9 cellular contexts compared by ENCODE assay signal in genomic region chr15:63597033-63597790, GRCh38. TPM values are rescaled to one million over a fixed set of nuclear protein-coding genes. Genes with fewer than 3 reads are reported as not detected.
DNase-seq lines count a peak whose midpoint lies in the region; ATAC-seq, FAIRE-seq and TF ChIP-seq lines count a peak whose summit lies in the region.
"Had no signal": no experiment of that assay in that cellular context is flagged by ENCODE, and none has a peak within 500 bp of the region (broad histone marks: within the 10 kb centered on the region; RNA-seq: fewer than 3 reads in every experiment).

FBXL22 (plus strand) TSS chr15:63597387; CDS start chr15:63597393, 6 bp downstream.

- no peak for TF ChIP-seq CTCF in transverse colon (IDR thresholded peaks at IDR 0.05)

- H3K27me3 ChIP-seq in transverse colon: no peaks in the 10 kb centered on the region

- no peaks in the 10 kb centered on the region for H3K9me3 Mint-ChIP-seq in activated CD8-positive, alpha-beta memory T cell treated with anti-CD3 and anti-CD28 coated beads, Interleukin-2, amount 10 ng/mL, durations not matched to agents 7 days and 5 days (ENCODE audit: low read depth)

- CTCF ChIA-PET in activated CD8-positive, alpha-beta memory T cell treated with anti-CD3 and anti-CD28 coated beads, Interleukin-2, amount 10 ng/mL, durations not matched to agents 7 days and 5 days (lab: Charles Lee): interaction anchor here (1.6 to 3.5 kb wide), 5 partner anchors 10 to 471 kb away, joined by 4 to 16 read pairs (median 11); no protein-coding TSS in a partner anchor

- TF ChIP-seq POLR2A in transverse colon (IDR thresholded peaks at IDR 0.05): peak; percentile 9

- DNase-seq in activated CD8-positive, alpha-beta memory T cell treated with anti-CD3 and anti-CD28 coated beads, Interleukin-2, amount 10 ng/mL, durations not matched to agents 7 days and 5 days: no peak
- no peak for DNase-seq in activated CD8-positive, alpha-beta memory T cell treated with anti-CD3 and anti-CD28 coated beads, Interleukin-2, amount 50 U/mL, for 4 hours
- DNase-seq in astrocyte of the hippocampus (ENCODE audit: low read depth, low spot score) (peak; percentile 35), transverse colon (peak; percentile 34), HTR-8/SVneo (ENCODE audit: insufficient read length, low spot score) (no peak), GM19240 (ENCODE audit: insufficient read length, low spot score) (no peak)
- DNase-seq: H7 had no signal

- H3K4me1 ChIP-seq in mesodermal cell (ENCODE audit: control insufficient read depth, insufficient read depth, low read length, poor library complexity, severe bottlenecking): peaks cover 16% of the 10 kb centered on the region
- peaks cover 13 to 63% (median 59%) of the 10 kb centered on the region in 4 donors for H3K4me1 ChIP-seq in transverse colon

- no peak within 1 kb of the TSS for H3K4me3 Mint-ChIP-seq in activated CD8-positive, alpha-beta memory T cell treated with anti-CD3 and anti-CD28 coated beads, Interleukin-2, amount 10 ng/mL, durations not matched to agents 7 days and 5 days

- peak within 1 kb of the TSS; percentile 23 for H3K27ac ChIP-seq in mesodermal cell (ENCODE audit: low read depth, low read length, severe bottlenecking)
- H3K27ac ChIP-seq in transverse colon: peak within 1 kb of the TSS; percentile 90 to 97 (median 94)

- H3K4me1 Mint-ChIP-seq in activated CD8-positive, alpha-beta memory T cell treated with anti-CD3 and anti-CD28 coated beads, Interleukin-2, amount 10 ng/mL, durations not matched to agents 7 days and 5 days: peaks cover 53% of the 10 kb centered on the region

- H3K4me3 ChIP-seq in mesodermal cell (ENCODE audit: extremely low read depth, insufficient read depth, low read length, poor library complexity, severe bottlenecking) (no peak within 1 kb of the TSS), transverse colon (peak within 1 kb of the TSS in 3 of 4 donors; percentile 5 to 71 (median 7))

- H3K9me3 ChIP-seq in mesodermal cell (ENCODE audit: control insufficient read depth, low read length) (no peaks in the 10 kb centered on the region), transverse colon (no peaks in the 10 kb centered on the region)

- H3K27me3 Mint-ChIP-seq in activated CD8-positive, alpha-beta memory T cell treated with anti-CD3 and anti-CD28 coated beads, Interleukin-2, amount 10 ng/mL, durations not matched to agents 7 days and 5 days: no peaks in the 10 kb centered on the region

- in situ Hi-C loops in transverse colon (cut with MboI; ENCODE audit: low pct_ligation_motif_present in 1 of 4, low pct_unique_long_range_greater_than_20kb in 1 of 4, low sequenced_read_pairs in 3 of 4): loop anchor here in 1 of 4 donors (10.0 to 25.0 kb wide), 2 partner anchors 132 to 310 kb away; partner anchors contain the start of gene APH1B

- H3K36me3 ChIP-seq in mesodermal cell (ENCODE audit: control insufficient read depth, insufficient read depth, low read length) (peaks cover 14% of the 10 kb centered on the region), transverse colon (no peaks in the 10 kb centered on the region)

- ATAC-seq in activated CD8-positive, alpha-beta memory T cell treated with anti-CD3 and anti-CD28 coated beads, Interleukin-2, amount 10 ng/mL, durations not matched to agents 7 days and 5 days: no peak
- no peak for ATAC-seq in GM18498 (IDR thresholded peaks at IDR 0.05; ENCODE audit: unreplicated experiment)

- peaks cover 14% of the 10 kb centered on the region for H3K36me3 Mint-ChIP-seq in activated CD8-positive, alpha-beta memory T cell treated with anti-CD3 and anti-CD28 coated beads, Interleukin-2, amount 10 ng/mL, durations not matched to agents 7 days and 5 days

- 89 to 92% methylated on average over 19 of the region's 23 CpGs for WGBS in mesodermal cell (ENCODE audit: insufficient coverage in 2 of 2), 2 experiments
- WGBS in transverse colon (ENCODE audit: low coverage in 1 of 2), 2 donors: 40 to 52% methylated on average over 1 to 23 of the region's 23 CpGs

- FAIRE-seq in HTR-8/SVneo (lab: Jason Lieb, UNC): no peak

- H3K27ac Mint-ChIP-seq in activated CD8-positive, alpha-beta memory T cell treated with anti-CD3 and anti-CD28 coated beads, Interleukin-2, amount 10 ng/mL, durations not matched to agents 7 days and 5 days: peak within 1 kb of the TSS; percentile 27

- intact Hi-C loops in transverse colon (cut with DNase I; ENCODE audit: low total_unique reads): no loop called here

- no peak for TF ChIP-seq EP300 in transverse colon (IDR thresholded peaks at IDR 0.05; ENCODE audit: low read depth)

RNA-seq across cellular contexts. Expression of gene FBXL22, which starts in this region (rescaled TPM):
- total RNA-seq in activated CD8-positive, alpha-beta memory T cell treated with anti-CD3 and anti-CD28 coated beads, Interleukin-2, amount 10 ng/mL, durations not matched to agents 7 days and 5 days: under 1 TPM; 0.56 to 0.85 TPM
- not detected for polyA plus RNA-seq in mesodermal cell (2013, experiment 1 of 2)
- polyA plus RNA-seq in mesodermal cell (2013, experiment 2 of 2): not detected
- total RNA-seq in transverse colon: 10 to 100 TPM in 1 of 4 donors, 1 to 10 TPM in 3; 3.0 to 28.1 (median 7.8) TPM

Comparison
In these comparisons a context has a peak if more than half of its experiments do, and no peak if none do; other contexts are left out.
1. DNase-seq: peak in astrocyte of the hippocampus (single experiment) and transverse colon (single experiment); none in activated CD8-positive, alpha-beta memory T cell treated with anti-CD3 and anti-CD28 coated beads, Interleukin-2, amount 10 ng/mL, durations not matched to agents 7 days and 5 days (single experiment), activated CD8-positive, alpha-beta memory T cell treated with anti-CD3 and anti-CD28 coated beads, Interleukin-2, amount 50 U/mL, for 4 hours (single experiment), HTR-8/SVneo (single experiment) and GM19240 (single experiment).